ENCODE assay signal across 1 cellular context in the genomic region with DNA sequence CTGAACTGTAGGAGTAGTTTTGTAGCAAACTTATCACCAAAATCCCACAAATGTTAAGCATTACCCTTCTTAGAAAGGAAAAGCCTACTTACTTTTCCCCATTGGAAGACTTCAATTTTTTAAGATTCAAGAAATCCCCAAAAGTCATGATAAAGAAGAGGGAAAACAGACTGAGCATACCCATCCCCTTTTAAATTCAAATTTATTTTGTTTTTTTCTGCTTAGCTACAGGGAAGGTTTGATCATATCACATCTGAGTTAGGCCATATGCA.
TF ChIP-seq lines count a peak whose summit lies in the region.

No MANE protein-coding gene starts in this region.

TF ChIP-seq in HEK293, 187 proteins besides CTCF, POLR2A, EP300 and RAD21 (continued from another document):
- TF ChIP-seq, protein P1, sequence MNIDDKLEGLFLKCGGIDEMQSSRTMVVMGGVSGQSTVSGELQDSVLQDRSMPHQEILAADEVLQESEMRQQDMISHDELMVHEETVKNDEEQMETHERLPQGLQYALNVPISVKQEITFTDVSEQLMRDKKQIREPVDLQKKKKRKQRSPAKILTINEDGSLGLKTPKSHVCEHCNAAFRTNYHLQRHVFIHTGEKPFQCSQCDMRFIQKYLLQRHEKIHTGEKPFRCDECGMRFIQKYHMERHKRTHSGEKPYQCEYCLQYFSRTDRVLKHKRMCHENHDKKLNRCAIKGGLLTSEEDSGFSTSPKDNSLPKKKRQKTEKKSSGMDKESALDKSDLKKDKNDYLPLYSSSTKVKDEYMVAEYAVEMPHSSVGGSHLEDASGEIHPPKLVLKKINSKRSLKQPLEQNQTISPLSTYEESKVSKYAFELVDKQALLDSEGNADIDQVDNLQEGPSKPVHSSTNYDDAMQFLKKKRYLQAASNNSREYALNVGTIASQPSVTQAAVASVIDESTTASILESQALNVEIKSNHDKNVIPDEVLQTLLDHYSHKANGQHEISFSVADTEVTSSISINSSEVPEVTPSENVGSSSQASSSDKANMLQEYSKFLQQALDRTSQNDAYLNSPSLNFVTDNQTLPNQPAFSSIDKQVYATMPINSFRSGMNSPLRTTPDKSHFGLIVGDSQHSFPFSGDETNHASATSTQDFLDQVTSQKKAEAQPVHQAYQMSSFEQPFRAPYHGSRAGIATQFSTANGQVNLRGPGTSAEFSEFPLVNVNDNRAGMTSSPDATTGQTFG (tag by site-specific recombination; IDR thresholded peaks at IDR 0.05; ENCODE audit: borderline replicate concordance) = no peak
